ENCODE assay signal across 18 cellular contexts in the genomic region with DNA sequence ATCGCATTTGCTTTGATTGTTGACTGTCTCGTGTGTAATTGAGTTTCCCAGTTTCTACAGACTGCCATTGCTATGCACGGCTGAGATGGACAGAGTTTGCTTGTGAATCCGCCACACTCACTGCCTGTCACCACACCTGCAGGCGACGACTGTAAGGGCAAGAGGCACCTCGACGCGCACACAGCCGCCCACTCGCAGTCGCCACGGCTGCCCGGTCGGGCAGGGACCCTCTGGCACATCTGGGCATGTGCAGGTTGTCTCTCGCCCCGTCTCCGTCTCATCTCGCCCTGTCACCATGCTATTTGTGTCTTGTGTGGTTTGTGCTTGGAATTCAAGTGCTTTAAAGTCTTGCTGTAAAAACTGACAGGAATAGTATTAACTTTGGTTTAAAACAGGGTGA. TPM values are rescaled to one million over a fixed set of nuclear protein-coding genes. Genes with fewer than 3 reads are reported as not detected.
DNase-seq lines count a peak whose midpoint lies in the region; ATAC-seq and TF ChIP-seq lines count a peak whose summit lies in the region.
"Had no signal": no experiment of that assay in that cellular context is flagged by ENCODE, and none has a peak within 500 bp of the region (broad histone marks: within the 10 kb centered on the region; RNA-seq: fewer than 3 reads in every experiment).

No MANE protein-coding gene starts in this region.

- no peak overlapping the region for H3K9ac ChIP-seq in IMR-90 (ENCODE audit: low read depth, low read length)
- no peak overlapping the region for H3K9ac ChIP-seq in trophoblast cell (ENCODE audit: low read length)
- H3K9ac ChIP-seq in mesendoderm (ENCODE audit: low read length) = no peak overlapping the region

- H4K8ac ChIP-seq in IMR-90 (ENCODE audit: low read depth in 2 of 2, low read length in 2 of 2) (no peak overlapping the region), trophoblast cell (ENCODE audit: low read depth, low read length) (no peak overlapping the region), mesendoderm (ENCODE audit: low read depth, low read length) (no peak overlapping the region)

- peaks cover 0 to 4% of the 10 kb centered on the region in 2 donors for H3K4me1 ChIP-seq in right atrium auricular region
- H3K4me1 ChIP-seq in IMR-90 (ENCODE audit: control insufficient read depth, insufficient read depth, low read length) = no peaks in the 10 kb centered on the region
- no peaks in the 10 kb centered on the region for H3K4me1 ChIP-seq in trophoblast cell (ENCODE audit: control insufficient read depth in 1 of 2, insufficient read depth in 2 of 2, low read length in 2 of 2)
- H3K4me1 ChIP-seq in mesendoderm (ENCODE audit: control insufficient read depth, low read depth, low read length) = no peaks in the 10 kb centered on the region
- H3K4me1 ChIP-seq: Caco-2 had no signal

- H2AFZ ChIP-seq in IMR-90 (replicated peaks; ENCODE audit: low read length, poor library complexity) (no peak overlapping the region), trophoblast cell (ENCODE audit: insufficient read depth, low read length, poor library complexity) (no peak overlapping the region)

- H3K4me3 ChIP-seq in right atrium auricular region = no peak overlapping the region
- no peak overlapping the region for H3K4me3 ChIP-seq in IMR-90 (ENCODE audit: insufficient read depth, low read depth, low read length)
- no peak overlapping the region for H3K4me3 ChIP-seq in trophoblast cell (ENCODE audit: low read depth, low read length)
- no peak overlapping the region for H3K4me3 ChIP-seq in mesendoderm (ENCODE audit: low read length)
- H3K4me3 ChIP-seq: GM12878 had no signal

- H3K4ac ChIP-seq in IMR-90 (ENCODE audit: low read depth, low read length) (no peak overlapping the region), trophoblast cell (ENCODE audit: low read depth, low read length) (no peak overlapping the region), mesendoderm (ENCODE audit: low read depth, low read length) (no peak overlapping the region)

- peak overlapping the region; percentile 70 for H3K4me3 Mint-ChIP-seq in endothelial cell (ENCODE audit: unreplicated experiment)
- H3K4me3 Mint-ChIP-seq in effector memory CD8-positive, alpha-beta T cell = no peak overlapping the region
- H3K4me3 Mint-ChIP-seq: CD4-positive, alpha-beta memory T cell had no signal

- DNase-seq in right atrium auricular region (ENCODE audit: low spot score) = no peak
- DNase-seq in left ventricle myocardium superior = no peak
- DNase-seq in IMR-90 = no peak
- DNase-seq in endothelial cell (ENCODE audit: low spot score) = no peak
- no peak for DNase-seq in trophoblast cell
- DNase-seq in mesendoderm = no peak
- no peak for DNase-seq in effector memory CD8-positive, alpha-beta T cell
- DNase-seq: C1 segment of cervical spinal cord; Caco-2; CD4-positive, alpha-beta memory T cell; DMS79; EL; GDM1; GOT3; H7; HCEC 1CT had no signal

- H3K36me3 ChIP-seq in right atrium auricular region = peaks cover 47% of the 10 kb centered on the region
- H3K36me3 ChIP-seq in IMR-90 (ENCODE audit: control insufficient read depth, insufficient read depth, low read length) = peaks cover 47% of the 10 kb centered on the region
- H3K36me3 ChIP-seq in trophoblast cell (ENCODE audit: control insufficient read depth in 1 of 2, insufficient read depth in 2 of 2, low read length in 2 of 2) = peaks cover 45 to 46% of the 10 kb centered on the region in 2 experiments
- H3K36me3 ChIP-seq in mesendoderm (ENCODE audit: control insufficient read depth, insufficient read depth, low read length) = peaks cover 8% of the 10 kb centered on the region

- H3K36me3 Mint-ChIP-seq in endothelial cell (ENCODE audit: low read depth, unreplicated experiment) = peaks cover 63% of the 10 kb centered on the region
- peaks cover 20% of the 10 kb centered on the region for H3K36me3 Mint-ChIP-seq in effector memory CD8-positive, alpha-beta T cell (ENCODE audit: insufficient read depth)

- TF ChIP-seq POLR2A in IMR-90 (IDR thresholded peaks at IDR 0.05; ENCODE audit: low read depth, low read length) = no peak

- no peaks in the 10 kb centered on the region for H3K79me2 ChIP-seq in trophoblast cell (ENCODE audit: control insufficient read depth, insufficient read depth, low read length, poor library complexity)
- H3K79me2 ChIP-seq in mesendoderm (ENCODE audit: control insufficient read depth, insufficient read depth, low read length) = no peaks in the 10 kb centered on the region

- no peak overlapping the region for H3K56ac ChIP-seq in IMR-90 (ENCODE audit: extremely low read depth, insufficient read depth, low read length)
- no peak overlapping the region for H3K56ac ChIP-seq in mesendoderm (ENCODE audit: low read length)

- TF ChIP-seq CTCF in right atrium auricular region (IDR thresholded peaks at IDR 0.05) = no peak
- no peak for TF ChIP-seq CTCF in IMR-90 (conservative IDR thresholded peaks at IDR 0.05; ENCODE audit: low read depth, low read length)
- TF ChIP-seq CTCF in endothelial cell (IDR thresholded peaks at IDR 0.05; ENCODE audit: unreplicated experiment) = no peak

- no peak overlapping the region for H2BK120ac ChIP-seq in IMR-90 (ENCODE audit: low read depth, low read length)
- H2BK120ac ChIP-seq in trophoblast cell (ENCODE audit: insufficient read depth, low read length, poor library complexity) = no peak overlapping the region
- no peak overlapping the region for H2BK120ac ChIP-seq in mesendoderm (ENCODE audit: low read depth, low read length)

- H3K79me1 ChIP-seq in IMR-90 (ENCODE audit: low read depth in 1 of 2, low read length in 2 of 2) (peaks cover 18 to 52% of the 10 kb centered on the region in 2 experiments; a peak in 3 of 4 replicates), trophoblast cell (ENCODE audit: low read length) (no peaks in the 10 kb centered on the region), mesendoderm (ENCODE audit: low read length) (peaks cover 7% of the 10 kb centered on the region)

- no peak for TF ChIP-seq RAD21 in IMR-90 (IDR thresholded peaks at IDR 0.05; ENCODE audit: low read length)

- H3K27ac Mint-ChIP-seq in endothelial cell (ENCODE audit: unreplicated experiment) = peak overlapping the region; percentile 3
- no peak overlapping the region for H3K27ac Mint-ChIP-seq in effector memory CD8-positive, alpha-beta T cell

- H3K27ac ChIP-seq in right atrium auricular region (peak overlapping the region; percentile 28 to 62), IMR-90 (ENCODE audit: insufficient read depth, low read length) (no peak overlapping the region), trophoblast cell (ENCODE audit: low read depth, low read length) (no peak overlapping the region), mesendoderm (ENCODE audit: low read depth, low read length) (no peak overlapping the region)

- no peak overlapping the region for H3K18ac ChIP-seq in IMR-90 (ENCODE audit: low read depth, low read length)
- H3K18ac ChIP-seq in trophoblast cell (ENCODE audit: low read length) = no peak overlapping the region
- no peak overlapping the region for H3K18ac ChIP-seq in mesendoderm (ENCODE audit: low read length)

- H4K20me1 ChIP-seq in IMR-90 (ENCODE audit: insufficient read depth, low read length) = peaks cover 12% of the 10 kb centered on the region; the same call in 1 of the 2 replicates

- no peak overlapping the region for H3K14ac ChIP-seq in IMR-90 (replicated peaks; ENCODE audit: low read depth, low read length)
- H3K14ac ChIP-seq in trophoblast cell (ENCODE audit: low read length) = no peak overlapping the region

- CTCF ChIA-PET in IMR-90 (lab: Yijun Ruan, JAX) = no interaction called here

- H2AK9ac ChIP-seq in IMR-90 (replicated peaks; ENCODE audit: low read depth, low read length, poor library complexity) = peak overlapping the region; percentile 25

- in situ Hi-C loops in IMR-90 (cut with MboI; ENCODE audit: low sequenced_read_pairs) = no loop called here

- no peaks in the 10 kb centered on the region for H3K27me3 ChIP-seq in right atrium auricular region
- H3K27me3 ChIP-seq in IMR-90 (ENCODE audit: control insufficient read depth, insufficient read depth, low read length) = no peaks in the 10 kb centered on the region
- no peaks in the 10 kb centered on the region for H3K27me3 ChIP-seq in trophoblast cell (ENCODE audit: insufficient read depth, low read length)
- H3K27me3 ChIP-seq in mesendoderm (ENCODE audit: insufficient read depth, low read length, poor library complexity) = no peaks in the 10 kb centered on the region

- H2BK12ac ChIP-seq in trophoblast cell (ENCODE audit: low read length) = no peak overlapping the region

- 95% methylated on average over 13 of the region's 19 CpGs; no CpG with 5 or more reads in 1 of the 2 experiments for WGBS in IMR-90 (ENCODE audit: extremely low coverage in 2 of 2, insufficient read length in 1 of 2), 2 experiments
- no CpG with 5 or more reads among the region's 19 CpGs for WGBS in trophoblast cell (ENCODE audit: extremely low coverage, insufficient coverage, insufficient read length)
- WGBS in mesendoderm (ENCODE audit: extremely low coverage, insufficient coverage, low lambda C conversion rate) = no CpG with 5 or more reads among the region's 19 CpGs

- H4K5ac ChIP-seq in IMR-90 (ENCODE audit: low read depth, low read length) = no peak overlapping the region
- no peak overlapping the region for H4K5ac ChIP-seq in mesendoderm (ENCODE audit: low read length)

- H3K9me3 Mint-ChIP-seq in endothelial cell (ENCODE audit: unreplicated experiment) = no peaks in the 10 kb centered on the region
- no peaks in the 10 kb centered on the region for H3K9me3 Mint-ChIP-seq in effector memory CD8-positive, alpha-beta T cell

- H3K4me2 ChIP-seq in IMR-90 (ENCODE audit: low read depth, low read length) (no peak overlapping the region), trophoblast cell (ENCODE audit: low read length) (no peak overlapping the region), mesendoderm (ENCODE audit: low read length) (no peak overlapping the region)

- intact Hi-C loops in left ventricle myocardium superior (cut with micrococcal nuclease) (no loop called here), IMR-90 (cut with micrococcal nuclease) (no loop called here)

- no peak overlapping the region for H4K91ac ChIP-seq in IMR-90 (ENCODE audit: insufficient read depth, low read depth, low read length)
- H4K91ac ChIP-seq in trophoblast cell (ENCODE audit: low read depth, low read length) = no peak overlapping the region

- H2AK5ac ChIP-seq in IMR-90 (ENCODE audit: low read depth, low read length) (no peak overlapping the region), trophoblast cell (ENCODE audit: low read length) (no peak overlapping the region), mesendoderm (ENCODE audit: low read length) (no peak overlapping the region)

- no peak overlapping the region for H2BK20ac ChIP-seq in IMR-90 (ENCODE audit: low read depth, low read length)

- no peak overlapping the region for H3K23ac ChIP-seq in IMR-90 (ENCODE audit: low read depth, low read length)
- H3K23ac ChIP-seq in trophoblast cell (ENCODE audit: low read length) = no peak overlapping the region
- H3K23ac ChIP-seq in mesendoderm (ENCODE audit: low read length) = no peak overlapping the region

- peak overlapping the region; percentile 2 for H4K12ac ChIP-seq in trophoblast cell (ENCODE audit: low read depth, low read length)

- peaks cover 5% of the 10 kb centered on the region for H3K27me3 Mint-ChIP-seq in endothelial cell (ENCODE audit: unreplicated experiment)
- no peaks in the 10 kb centered on the region for H3K27me3 Mint-ChIP-seq in effector memory CD8-positive, alpha-beta T cell
- H3K27me3 Mint-ChIP-seq: CD4-positive, alpha-beta memory T cell had no signal

- dilution Hi-C loops in IMR-90 (cut with HindIII; ENCODE audit: low sequenced_read_pairs, unreplicated experiment) = no loop called here

- ATAC-seq in left ventricle myocardium superior = no peak
- ATAC-seq in IMR-90 (ENCODE audit: low read depth) = no peak
- ATAC-seq in GM21423 (IDR thresholded peaks at IDR 0.05; ENCODE audit: unreplicated experiment) = no peak
- ATAC-seq in effector memory CD8-positive, alpha-beta T cell (replicated peaks) = no peak
- ATAC-seq: GM12878 had no signal

- BruUV-seq in IMR-90 (replicated peaks; lab: Mats Ljungman, UMichigan) = no TSS peak

- H3K4me1 Mint-ChIP-seq in endothelial cell (ENCODE audit: unreplicated experiment) = no peaks in the 10 kb centered on the region
- no peaks in the 10 kb centered on the region for H3K4me1 Mint-ChIP-seq in effector memory CD8-positive, alpha-beta T cell (ENCODE audit: low read depth in 2 of 2)

- POLR2A ChIA-PET in IMR-90 (lab: Charles Lee; ENCODE audit: unreplicated experiment) = no interaction called here

- no peak overlapping the region for H2BK15ac ChIP-seq in IMR-90 (ENCODE audit: low read depth, low read length)
- H2BK15ac ChIP-seq in mesendoderm (replicated peaks; ENCODE audit: low read depth) = no peak overlapping the region

- H3K9me3 ChIP-seq in right atrium auricular region (no peaks in the 10 kb centered on the region), IMR-90 (ENCODE audit: control insufficient read depth, insufficient read depth, low read length) (no peaks in the 10 kb centered on the region), trophoblast cell (ENCODE audit: insufficient read depth, low read depth, low read length) (peaks cover 8% of the 10 kb centered on the region)
- H3K9me3 ChIP-seq: Caco-2 had no signal

- H2BK5ac ChIP-seq in IMR-90 (ENCODE audit: low read depth, low read length, poor library complexity, severe bottlenecking) = no peak overlapping the region
- H2BK5ac ChIP-seq in trophoblast cell (ENCODE audit: low read depth, low read length, poor library complexity) = no peak overlapping the region
- H2BK5ac ChIP-seq in mesendoderm (ENCODE audit: low read length) = no peak overlapping the region

- peaks cover 6% of the 10 kb centered on the region; the same call in 1 of the 2 replicates for H3K9me1 ChIP-seq in IMR-90 (ENCODE audit: insufficient read depth, low read length)

RNA-seq across cellular contexts. Expression of a gene that starts 17.5 kb away (rescaled TPM):
- total RNA-seq in right atrium auricular region = 10 to 100 TPM; 84.4 to 97.5 TPM
- 186 TPM for total RNA-seq in left ventricle myocardium superior
- total RNA-seq in IMR-90 (2012; rRNA removed) = 113 and 129 TPM in 2 replicates
- polyA plus RNA-seq in IMR-90 (2012; rRNA removed) = 155 and 239 TPM in 2 replicates
- polyA plus RNA-seq in IMR-90 (2012; cell fraction: cytosol; rRNA removed) = 84.1 and 183 TPM in 2 replicates
- 1,009 and 1,044 TPM in 2 replicates for polyA plus RNA-seq in IMR-90 (2012; cell fraction: nucleus; rRNA removed; ENCODE audit: low replicate concordance)
- 150 TPM for total RNA-seq in endothelial cell (ENCODE audit: unreplicated experiment)
- polyA plus RNA-seq in trophoblast cell (2013) = 85.9 and 88.3 TPM in 2 replicates
- polyA plus RNA-seq in mesendoderm (2013, experiment 1 of 2) = 47.7 TPM
- 47.9 TPM for polyA plus RNA-seq in mesendoderm (2013, experiment 2 of 2)

RNA-seq across cellular contexts. Expression of a gene that starts 26.6 kb away (rescaled TPM):
- total RNA-seq in right atrium auricular region = 10 to 100 TPM; 16.1 to 19.7 TPM
- total RNA-seq in left ventricle myocardium superior = 20.6 TPM
- 10.6 and 11.3 TPM in 2 replicates for total RNA-seq in IMR-90 (2012; rRNA removed)
- polyA plus RNA-seq in IMR-90 (2012; rRNA removed) = 30.9 and 37.2 TPM in 2 replicates
- 25.9 and 35.9 TPM in 2 replicates for polyA plus RNA-seq in IMR-90 (2012; cell fraction: cytosol; rRNA removed)
- polyA plus RNA-seq in IMR-90 (2012; cell fraction: nucleus; rRNA removed; ENCODE audit: low replicate concordance) = 104 and 238 TPM in 2 replicates
- 61.3 TPM for total RNA-seq in endothelial cell (ENCODE audit: unreplicated experiment)
- 81.6 and 84.3 TPM in 2 replicates for polyA plus RNA-seq in trophoblast cell (2013)
- polyA plus RNA-seq in mesendoderm (2013, experiment 1 of 2) = 35.9 TPM
- 35.8 TPM for polyA plus RNA-seq in mesendoderm (2013, experiment 2 of 2)

Comparison
In these comparisons a context has a peak if more than half of its experiments do, and no peak if none do; other contexts are left out.
1. H3K27ac ChIP-seq: peak in right atrium auricular region (2 of 2); none in IMR-90 (single experiment), trophoblast cell (single experiment) and mesendoderm (single experiment).